ENCODE assay signal across 8 cellular contexts in the genomic region with DNA sequence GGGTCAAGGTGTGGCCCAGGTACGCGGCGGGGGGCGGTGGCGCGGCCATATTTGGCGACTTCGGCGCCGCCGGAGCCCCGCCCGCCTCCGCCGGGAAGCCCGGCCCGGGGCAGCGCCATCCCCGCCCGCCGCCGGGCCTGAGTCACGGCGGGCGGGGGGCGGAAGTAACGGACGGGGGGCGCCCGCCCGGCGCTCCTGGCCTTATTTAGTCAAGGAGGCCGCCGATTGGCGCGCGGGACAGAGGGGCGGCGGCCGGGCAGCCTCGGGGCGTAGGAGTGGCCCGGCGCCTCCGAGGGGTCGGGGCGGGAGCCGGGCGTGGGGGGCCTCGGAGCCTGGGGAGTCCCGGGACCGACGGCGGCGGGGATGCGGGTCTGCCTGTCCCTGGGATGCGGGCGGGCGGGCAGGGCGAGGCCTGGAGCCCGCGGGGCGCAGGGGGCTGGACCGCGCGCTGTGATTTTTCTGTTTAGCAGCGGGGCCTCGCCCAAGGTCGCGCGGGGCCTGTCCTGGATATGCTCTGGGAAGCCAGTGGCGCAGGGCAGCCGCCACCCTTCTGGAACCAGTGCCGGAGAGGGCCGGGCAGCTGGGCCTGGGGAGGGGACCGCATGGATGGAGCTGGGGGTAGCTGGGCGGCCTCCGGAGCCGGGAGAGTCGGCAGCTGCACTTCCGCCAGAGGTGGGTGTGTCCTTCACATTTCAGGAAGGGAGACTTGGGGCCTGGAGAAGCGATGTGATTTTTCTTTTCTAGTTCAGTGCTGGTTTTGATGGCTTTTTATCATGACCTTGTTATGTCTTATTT. TPM values are rescaled to one million over a fixed set of nuclear protein-coding genes. Genes with fewer than 3 reads are reported as not detected.
DNase-seq lines count a peak whose midpoint lies in the region; ATAC-seq and TF ChIP-seq lines count a peak whose summit lies in the region.

No MANE protein-coding gene starts in this region.

- no peaks in the 10 kb centered on the region for H3K27me3 Mint-ChIP-seq in effector memory CD8-positive, alpha-beta T cell

- peak; percentile 20 for ATAC-seq in effector memory CD8-positive, alpha-beta T cell (replicated peaks)
- no peak for ATAC-seq in HG03469 (IDR thresholded peaks at IDR 0.05; ENCODE audit: unreplicated experiment)

- peaks cover 48% of the 10 kb centered on the region for H3K36me3 Mint-ChIP-seq in effector memory CD8-positive, alpha-beta T cell (ENCODE audit: insufficient read depth)

- peak; percentile 93 for DNase-seq in Daoy (ENCODE audit: low read depth)
- DNase-seq in HFF-Myc (ENCODE audit: extremely low read depth, low read depth) = peak; percentile 39
- peak; percentile 41 for DNase-seq in NCI-H526 treated with DMSO at 0.1 percent for 48 hours (lab: John Stamatoyannopoulos, UW)
- DNase-seq in activated CD8-positive, alpha-beta memory T cell treated with anti-CD3 and anti-CD28 coated beads for 24 hours = peak; percentile 85
- peak in 2 of 3 experiments; percentile 41 to 51 for DNase-seq in effector memory CD8-positive, alpha-beta T cell
- peak; percentile 79 to 82 for DNase-seq in lung microvascular endothelial cell (ENCODE audit: low read depth in 2 of 2)
- peak; percentile 55 to 69 for DNase-seq in stimulated activated CD8-positive, alpha-beta memory T cell treated with anti-CD3 and anti-CD28 coated beads, Interleukin-2, amount 100 ng/mL, for 1 hour (ENCODE audit: low read depth in 2 of 2)

- H3K4me3 Mint-ChIP-seq in effector memory CD8-positive, alpha-beta T cell = peak overlapping the region; percentile 90 to 94

- peak overlapping the region; percentile 82 to 88 for H3K27ac Mint-ChIP-seq in effector memory CD8-positive, alpha-beta T cell

- no peaks in the 10 kb centered on the region for H3K9me3 Mint-ChIP-seq in effector memory CD8-positive, alpha-beta T cell

- no peak for TF ChIP-seq CTCF in HFF-Myc (IDR thresholded peaks at IDR 0.05; ENCODE audit: low read depth, low read length, missing control alignments)

- peaks cover 44 to 49% of the 10 kb centered on the region in 2 donors for H3K4me1 Mint-ChIP-seq in effector memory CD8-positive, alpha-beta T cell (ENCODE audit: low read depth in 2 of 2)

- peak overlapping the region; percentile 69 for H3K4me3 ChIP-seq in HFF-Myc (replicated peaks; ENCODE audit: low read depth, low read length)

RNA-seq across cellular contexts. Expression of a gene that starts 2.3 kb away (rescaled TPM):
- 5,410 and 5,454 TPM in 2 replicates for total RNA-seq in Daoy (2014; rRNA removed; shearing (Covaris generic))
- total RNA-seq in lung microvascular endothelial cell = 3,444 and 5,949 TPM in 2 replicates

RNA-seq across cellular contexts. Expression of a gene that starts 13.2 kb away (rescaled TPM):
- 0.17 TPM in 1 of 2 replicates, not detected in the other for total RNA-seq in Daoy (2014; rRNA removed; shearing (Covaris generic))
- total RNA-seq in lung microvascular endothelial cell = 0.20 and 0.44 TPM in 2 replicates

RNA-seq across cellular contexts. Expression of a gene that starts 37.2 kb away (rescaled TPM):
- 11.7 TPM in 2 replicates for total RNA-seq in Daoy (2014; rRNA removed; shearing (Covaris generic))
- total RNA-seq in lung microvascular endothelial cell = 10.0 and 13.9 TPM in 2 replicates

Comparison
In these comparisons a context has a peak if more than half of its experiments do, and no peak if none do; other contexts are left out.
1. DNase-seq: peak in every context shown above with its lines; median percentile 93 in Daoy; 85 in activated CD8-positive, alpha-beta memory T cell treated with anti-CD3 and anti-CD28 coated beads for 24 hours; 80 in lung microvascular endothelial cell; 62 in stimulated activated CD8-positive, alpha-beta memory T cell treated with anti-CD3 and anti-CD28 coated beads, Interleukin-2, amount 100 ng/mL, for 1 hour; 46 in effector memory CD8-positive, alpha-beta T cell; 41 in NCI-H526 treated with DMSO at 0.1 percent for 48 hours; 39 in HFF-Myc.